In genomic region chr10:120456626-120457430, GRCh38 we compare ENCODE assay signal across 8 cellular contexts. TPM values are rescaled to one million over a fixed set of nuclear protein-coding genes. Genes with fewer than 3 reads are reported as not detected.
A peak's percentile ranks its signal among the peaks of the same experiment; 100 is the strongest.
DNase-seq lines count a peak whose midpoint lies in the region; ATAC-seq, FAIRE-seq and TF ChIP-seq lines count a peak whose summit lies in the region.

PLPP4 (plus strand) TSS chr10:120457227; CDS start chr10:120457306, 79 bp downstream.

- peaks cover 29% of the 10 kb centered on the region for H3K27me3 Mint-ChIP-seq in astrocyte (ENCODE audit: low read depth, unreplicated experiment)

- peaks cover 50% of the 10 kb centered on the region for H3K4me1 ChIP-seq in astrocyte (ENCODE audit: insufficient read depth, low read length)
- no peaks in the 10 kb centered on the region for H3K4me1 ChIP-seq in iPS-18a (ENCODE audit: control insufficient read depth, low read depth, low read length)
- H3K4me1 ChIP-seq in sigmoid colon: peaks cover 0 to 18% (median 18%) of the 10 kb centered on the region in 4 donors

- peak within 1 kb of the TSS; percentile 62 for H3K27ac ChIP-seq in astrocyte (ENCODE audit: low read depth, low read length)
- no peak within 1 kb of the TSS for H3K27ac ChIP-seq in iPS-18a (ENCODE audit: low read length)
- H3K27ac ChIP-seq in sigmoid colon: no peak within 1 kb of the TSS

- H2AFZ ChIP-seq in astrocyte (ENCODE audit: low read depth, low read length): peak within 1 kb of the TSS; percentile 81

- peak within 1 kb of the TSS; percentile 90 for H3K4me2 ChIP-seq in astrocyte (ENCODE audit: low read length)

- 1% methylated on average over 92 of the region's 92 CpGs for WGBS in sigmoid colon, 2 donors

- no peak for FAIRE-seq in astrocyte (lab: Jason Lieb, UNC)

- TF ChIP-seq POLR2A in sigmoid colon (IDR thresholded peaks at IDR 0.05): no peak

- H3K27ac Mint-ChIP-seq in astrocyte (ENCODE audit: unreplicated experiment): peak within 1 kb of the TSS; percentile 77

- intact Hi-C loops in sigmoid colon (cut with DNase I): no loop called here

- H3K36me3 ChIP-seq in astrocyte (ENCODE audit: insufficient read depth, low read length) (no peaks in the 10 kb centered on the region), iPS-18a (ENCODE audit: control insufficient read depth, low read depth, low read length) (no peaks in the 10 kb centered on the region), sigmoid colon (no peaks in the 10 kb centered on the region)

- no peaks in the 10 kb centered on the region for H3K36me3 Mint-ChIP-seq in astrocyte (ENCODE audit: low read depth, unreplicated experiment)

- no peaks in the 10 kb centered on the region for H3K27me3 ChIP-seq in astrocyte (ENCODE audit: insufficient read depth, low read length)
- peaks cover 59% of the 10 kb centered on the region for H3K27me3 ChIP-seq in iPS-18a (ENCODE audit: control insufficient read depth, insufficient read depth, low read length)
- peaks cover 9 to 48% (median 24%) of the 10 kb centered on the region in 3 donors for H3K27me3 ChIP-seq in sigmoid colon

- H3K4me3 ChIP-seq in astrocyte (ENCODE audit: insufficient read depth, low read depth, low read length): peak within 1 kb of the TSS; percentile 78
- H3K4me3 ChIP-seq in iPS-18a (ENCODE audit: low read length): peak within 1 kb of the TSS; percentile 63
- peak within 1 kb of the TSS; percentile 21 to 59 (median 52) for H3K4me3 ChIP-seq in sigmoid colon

- H3K9me3 ChIP-seq in astrocyte (ENCODE audit: insufficient read depth, low read depth, low read length): no peaks in the 10 kb centered on the region
- no peaks in the 10 kb centered on the region for H3K9me3 ChIP-seq in iPS-18a (ENCODE audit: control insufficient read depth, low read depth, low read length)
- no peaks in the 10 kb centered on the region for H3K9me3 ChIP-seq in sigmoid colon

- no peaks in the 10 kb centered on the region for H3K9me3 Mint-ChIP-seq in astrocyte (ENCODE audit: unreplicated experiment)

- H3K4me1 Mint-ChIP-seq in astrocyte (ENCODE audit: low read depth, unreplicated experiment): peaks cover 41% of the 10 kb centered on the region

- TF ChIP-seq EP300 in sigmoid colon (IDR thresholded peaks at IDR 0.05): no peak

- TF ChIP-seq CTCF in astrocyte (IDR thresholded peaks at IDR 0.05; ENCODE audit: insufficient read depth, low read depth, low read length): no peak
- TF ChIP-seq CTCF in sigmoid colon (IDR thresholded peaks at IDR 0.05): no peak

- DNase-seq in Daoy (ENCODE audit: low read depth) (peak; percentile 64), HUDEP-2 (lab: John Stamatoyannopoulos, UW; ENCODE audit: unreplicated experiment in 76 of 76) (peak in 57 of 76 experiments; percentile 22 to 79 (median 54)), astrocyte (ENCODE audit: low read depth) (peak; percentile 41), sigmoid colon (no peak), SK-N-DZ (ENCODE audit: low spot score) (no peak)
- DNase-seq in activated CD4-positive, alpha-beta T cell treated with anti-CD3 and anti-CD28 coated beads for 4 hours: no peak

- H3K9ac ChIP-seq in astrocyte (ENCODE audit: low read length) (peak within 1 kb of the TSS; percentile 94), iPS-18a (ENCODE audit: low read length) (no peak within 1 kb of the TSS)

- H3K4me3 Mint-ChIP-seq in astrocyte (ENCODE audit: unreplicated experiment): peak within 1 kb of the TSS; percentile 96

- ATAC-seq in GM21576 (IDR thresholded peaks at IDR 0.05; ENCODE audit: unreplicated experiment): no peak

- H3K79me2 ChIP-seq in astrocyte (ENCODE audit: insufficient read depth, low read length): peaks cover 37% of the 10 kb centered on the region

- H4K20me1 ChIP-seq in astrocyte (ENCODE audit: insufficient read depth, low read length): peaks cover 5% of the 10 kb centered on the region

RNA-seq across cellular contexts. Expression of gene PLPP4, which starts in this region (rescaled TPM):
- total RNA-seq in Daoy (2014; rRNA removed; shearing (Covaris generic)): 3.9 and 15.8 TPM in 2 replicates
- total RNA-seq in astrocyte (44.1 and 45.1 TPM in 2 replicates), sigmoid colon (1 to 10 TPM; 1.7 to 3.2 (median 2.7) TPM)
- polyA plus RNA-seq in sigmoid colon: under 1 TPM in 1 of 3 donors, not detected in 2; 0.96 TPM
- polyA plus RNA-seq in SK-N-DZ (2014; cell fraction: cytosol; rRNA removed): 1.8 and 5.7 TPM in 2 replicates
- polyA plus RNA-seq in SK-N-DZ (2014; cell fraction: nucleus; rRNA removed): 0.98 and 2.2 TPM in 2 replicates

Comparison
In these comparisons a context has a peak if more than half of its experiments do, and no peak if none do; other contexts are left out.
1. DNase-seq: peak in Daoy (single experiment), HUDEP-2 (57 of 76) and astrocyte (single experiment); none in sigmoid colon (single experiment), activated CD4-positive, alpha-beta T cell treated with anti-CD3 and anti-CD28 coated beads for 4 hours (0 of 2) and SK-N-DZ (single experiment).
2. Peak in every context shown above with its lines, with median percentiles within 50 percentile points of each other: H3K4me3 ChIP-seq.